1 cellular context compared by ENCODE assay signal in genomic region chr1:10663668-10664035, GRCh38.
TF ChIP-seq lines count a peak whose summit lies in the region.

No MANE protein-coding gene starts in this region.

TF ChIP-seq in GM23338, 12 proteins besides CTCF, POLR2A, EP300 and RAD21 (continued from another document):
- no peak for TF ChIP-seq ZNF462 (CRISPR knock-in tag; IDR thresholded peaks at IDR 0.05)
